Comparison of ENCODE assay signal across 10 cellular contexts in genomic region chr20:62832212-62832922, GRCh38. TPM values are rescaled to one million over a fixed set of nuclear protein-coding genes. Genes with fewer than 3 reads are reported as not detected.
DNase-seq lines count a peak whose midpoint lies in the region; ATAC-seq and TF ChIP-seq lines count a peak whose summit lies in the region.
"Had no signal": no experiment of that assay in that cellular context is flagged by ENCODE, and none has a peak within 500 bp of the region (broad histone marks: within the 10 kb centered on the region; RNA-seq: fewer than 3 reads in every experiment).

No MANE protein-coding gene starts in this region.

- H3K27me3 ChIP-seq in stomach, result peaks cover 0 to 17% (median 0%) of the 10 kb centered on the region in 3 donors

- TF ChIP-seq EP300 in stomach (IDR thresholded peaks at IDR 0.05), result no peak

- no peak for TF ChIP-seq CTCF in fibroblast of villous mesenchyme (IDR thresholded peaks at IDR 0.05; ENCODE audit: insufficient read depth, low read depth, low read length)
- no peak for TF ChIP-seq CTCF in stomach (IDR thresholded peaks at IDR 0.05)

- H3K27ac ChIP-seq in stomach, result peak overlapping the region; percentile 15 to 84 (median 44)
- H3K27ac ChIP-seq: thoracic aorta had no signal

- intact Hi-C loops in stomach (cut with DNase I; ENCODE audit: low total_unique reads), result no loop called here

- H3K4me1 ChIP-seq in stomach, result peaks cover 13 to 30% (median 28%) of the 10 kb centered on the region in 4 donors

- 1 to 30% (median 21%) methylated on average over 16 to 22 of the region's 22 CpGs for WGBS in stomach, 5 donors

- no peak for TF ChIP-seq POLR2A in stomach (IDR thresholded peaks at IDR 0.05)

- peak; percentile 55 for ATAC-seq in HG02588 (IDR thresholded peaks at IDR 0.05; ENCODE audit: unreplicated experiment)
- ATAC-seq: T-helper 17 cell had no signal

- H3K4me3 ChIP-seq in fibroblast of villous mesenchyme (ENCODE audit: low read depth, low read length) (no peak overlapping the region), stomach (peak overlapping the region in 2 of 4 donors; percentile 18 to 31)
- H3K4me3 ChIP-seq: thoracic aorta had no signal

- no peaks in the 10 kb centered on the region for H3K9me3 ChIP-seq in stomach
- H3K9me3 ChIP-seq: thoracic aorta had no signal

- H3K36me3 ChIP-seq in stomach, result no peaks in the 10 kb centered on the region
- H3K36me3 ChIP-seq: thoracic aorta had no signal

- DNase-seq in NCI-H187 (lab: John Stamatoyannopoulos, UW) (peak; percentile 13 to 28), NCI-H187 treated with DMSO at 0.1 percent for 48 hours (lab: John Stamatoyannopoulos, UW) (no peak), OCI-M1 (lab: John Stamatoyannopoulos, UW) (peak; percentile 91), fibroblast of villous mesenchyme (ENCODE audit: low read depth) (peak; percentile 30), stomach (peak; percentile 81), GOT3 (lab: John Stamatoyannopoulos, UW) (no peak)
- no peak for DNase-seq in effector CD4-positive, alpha-beta T cell

RNA-seq across cellular contexts. Expression of gene COL9A3, which starts 15.5 kb away (rescaled TPM):
- total RNA-seq in fibroblast of villous mesenchyme, result under 0.01 and 0.43 TPM in 2 replicates
- total RNA-seq in stomach, result 10 to 100 TPM in 1 of 5 donors, 1 to 10 TPM in 1, not detected in 3; 2.3 to 18.2 TPM
- 1 to 10 TPM; 2.4 to 5.2 (median 3.9) TPM for polyA plus RNA-seq in stomach
- total RNA-seq: T-helper 17 cell had no signal

RNA-seq across cellular contexts. Expression of gene OGFR, which starts 27.7 kb away (rescaled TPM):
- total RNA-seq in fibroblast of villous mesenchyme, result 30.3 and 33.7 TPM in 2 replicates
- 10 to 100 TPM; 20.1 to 75.3 (median 43.2) TPM for total RNA-seq in stomach
- polyA plus RNA-seq in stomach, result 10 to 100 TPM; 31.9 to 51.9 (median 41.5) TPM

RNA-seq across cellular contexts. Expression of gene TCFL5, which starts 29.3 kb away (rescaled TPM):
- total RNA-seq in fibroblast of villous mesenchyme, result 12.6 and 19.0 TPM in 2 replicates
- total RNA-seq in stomach, result 10 to 100 TPM in 2 of 5 donors, 1 to 10 TPM in 3; 3.0 to 29.5 (median 9.5) TPM
- 1 to 10 TPM; 4.8 to 5.7 (median 5.0) TPM for polyA plus RNA-seq in stomach

RNA-seq across cellular contexts. Expression of gene MRGBP, which starts 36.1 kb away (rescaled TPM):
- total RNA-seq in fibroblast of villous mesenchyme (22.2 and 23.7 TPM in 2 replicates), stomach (10 to 100 TPM in 4 of 5 donors, 1 to 10 TPM in 1; 5.4 to 17.9 (median 10.5) TPM)
- 10 to 100 TPM in 1 of 3 donors, 1 to 10 TPM in 2; 6.6 to 10.7 (median 8.1) TPM for polyA plus RNA-seq in stomach

Comparison
In these comparisons a context has a peak if more than half of its experiments do, and no peak if none do; other contexts are left out.
1. DNase-seq: peak in NCI-H187 (2 of 2), OCI-M1 (single experiment), fibroblast of villous mesenchyme (single experiment) and stomach (single experiment); none in NCI-H187 treated with DMSO at 0.1 percent for 48 hours (single experiment), effector CD4-positive, alpha-beta T cell (single experiment) and GOT3 (single experiment).